8 cellular contexts compared by ENCODE assay signal in genomic region chr17:8185580-8186445, GRCh38. TPM values are rescaled to one million over a fixed set of nuclear protein-coding genes. Genes with fewer than 3 reads are reported as not detected.
DNase-seq lines count a peak whose midpoint lies in the region; ATAC-seq and TF ChIP-seq lines count a peak whose summit lies in the region.

No MANE protein-coding gene starts in this region.

- under 1% methylated on average over 34 of the region's 44 CpGs for WGBS in esophagus muscularis mucosa

- H3K4me3 ChIP-seq in OCI-LY3 (ENCODE audit: low read length) (peak overlapping the region; percentile 89), esophagus muscularis mucosa (peak overlapping the region; percentile 70 to 90 (median 87)), muscle layer of colon (ENCODE audit: low read depth in 1 of 2, low read length in 2 of 2) (peak overlapping the region; percentile 90 to 94)

- peak overlapping the region; percentile 92 for H3K4me2 ChIP-seq in OCI-LY3 (ENCODE audit: low read length)

- no peaks in the 10 kb centered on the region for H3K9me3 ChIP-seq in OCI-LY3 (ENCODE audit: insufficient read depth, low read length)
- no peaks in the 10 kb centered on the region for H3K9me3 ChIP-seq in esophagus muscularis mucosa
- H3K9me3 ChIP-seq in muscle layer of colon (ENCODE audit: low read length): no peaks in the 10 kb centered on the region

- H3K36me3 ChIP-seq in OCI-LY3 (replicated peaks; ENCODE audit: low read depth, low read length) (no peaks in the 10 kb centered on the region), esophagus muscularis mucosa (no peaks in the 10 kb centered on the region), muscle layer of colon (ENCODE audit: insufficient read depth, low read length) (no peaks in the 10 kb centered on the region)

- TF ChIP-seq POLR2A in esophagus muscularis mucosa (IDR thresholded peaks at IDR 0.05; ENCODE audit: low read depth): no peak

- H3K4me1 ChIP-seq in OCI-LY3 (ENCODE audit: low read length) (peaks cover 20% of the 10 kb centered on the region), esophagus muscularis mucosa (peaks cover 27 to 48% (median 37%) of the 10 kb centered on the region in 4 donors), muscle layer of colon (ENCODE audit: insufficient read depth, low read length) (peaks cover 26% of the 10 kb centered on the region)

- TF ChIP-seq CTCF in OCI-LY3 (IDR thresholded peaks at IDR 0.05; ENCODE audit: low read depth, low read length) (no peak), esophagus muscularis mucosa (IDR thresholded peaks at IDR 0.05) (no peak)

- peaks cover 11% of the 10 kb centered on the region for H4K20me1 ChIP-seq in OCI-LY3 (ENCODE audit: insufficient read depth, low read length)

- intact Hi-C loops in esophagus muscularis mucosa (cut with DNase I): loop anchor here (2.0 kb wide), 1 partner anchor 65 kb away; no protein-coding TSS in a partner anchor

- TF ChIP-seq EP300 in esophagus muscularis mucosa (IDR thresholded peaks at IDR 0.05): no peak

- peak overlapping the region; percentile 93 for H3K27ac ChIP-seq in OCI-LY3 (ENCODE audit: low read length)
- H3K27ac ChIP-seq in esophagus muscularis mucosa (replicated peaks in 1 of 4): peak overlapping the region; percentile 93 to 99 (median 96)
- H3K27ac ChIP-seq in muscle layer of colon (ENCODE audit: low read depth, low read length): peak overlapping the region; percentile 89

- peaks cover 7% of the 10 kb centered on the region; the same call in 1 of the 2 replicates for H3K79me2 ChIP-seq in OCI-LY3 (ENCODE audit: low read length)

- ATAC-seq in HG03097 (IDR thresholded peaks at IDR 0.05; ENCODE audit: low FRiP score, unreplicated experiment): peak; percentile 26

- H3K27me3 ChIP-seq in OCI-LY3 (ENCODE audit: low read depth, low read length) (no peaks in the 10 kb centered on the region), esophagus muscularis mucosa (no peaks in the 10 kb centered on the region), muscle layer of colon (ENCODE audit: control insufficient read depth in 1 of 2, insufficient read depth in 2 of 2, low read length in 2 of 2) (no peaks in the 10 kb centered on the region)

- H2AFZ ChIP-seq in OCI-LY3 (ENCODE audit: low read depth, low read length): peak overlapping the region; percentile 82

- peak; percentile 75 for DNase-seq in Caki2 (ENCODE audit: low read depth)
- DNase-seq in activated T-cell treated with anti-CD3 and anti-CD28 coated beads for 4 hours: peak; percentile 95
- DNase-seq in esophagus muscularis mucosa (ENCODE audit: extremely low spot score): peak; percentile 99
- peak; percentile 99 for DNase-seq in stimulated activated CD8-positive, alpha-beta memory T cell treated with anti-CD3 and anti-CD28 coated beads, Interleukin-4, amount 100 ng/mL, for 48 hours
- DNase-seq in HuH-7 (ENCODE audit: low spot score): no peak

- H3K9ac ChIP-seq in OCI-LY3 (ENCODE audit: low read length) (peak overlapping the region; percentile 80), muscle layer of colon (ENCODE audit: low read length) (peak overlapping the region; percentile 63)

- in situ Hi-C loops in Caki2 (cut with HindIII; ENCODE audit: low pct_unique_long_range_greater_than_20kb, low sequenced_read_pairs): no loop called here

RNA-seq across cellular contexts. Expression of gene BORCS6, which starts 4.2 kb away (rescaled TPM):
- total RNA-seq in Caki2 (2014; rRNA removed; shearing (Covaris generic); ENCODE audit: low replicate concordance): 7.0 and 8.7 TPM in 2 replicates
- total RNA-seq in esophagus muscularis mucosa: 10 to 100 TPM in 3 of 4 donors, 1 to 10 TPM in 1; 8.6 to 22.4 (median 13.9) TPM

RNA-seq across cellular contexts. Expression of gene TMEM107, which starts 9.6 kb away (rescaled TPM):
- 47.8 and 62.4 TPM in 2 replicates for total RNA-seq in Caki2 (2014; rRNA removed; shearing (Covaris generic); ENCODE audit: low replicate concordance)
- total RNA-seq in esophagus muscularis mucosa: 10 to 100 TPM; 10.4 to 17.8 (median 13.6) TPM

RNA-seq across cellular contexts. Expression of gene VAMP2, which starts 23.1 kb away (rescaled TPM):
- 0.09 TPM in 1 of 2 replicates, not detected in the other for total RNA-seq in Caki2 (2014; rRNA removed; shearing (Covaris generic); ENCODE audit: low replicate concordance)
- 10 to 100 TPM; 23.7 to 36.4 (median 33.0) TPM for total RNA-seq in esophagus muscularis mucosa

RNA-seq across cellular contexts. Expression of gene AURKB, which starts 24.6 kb away (rescaled TPM):
- 67.6 and 78.3 TPM in 2 replicates for total RNA-seq in Caki2 (2014; rRNA removed; shearing (Covaris generic); ENCODE audit: low replicate concordance)
- total RNA-seq in esophagus muscularis mucosa: 1 to 10 TPM in 1 of 4 donors, not detected in 3; 1.5 TPM

RNA-seq across cellular contexts. Expression of gene PER1, which starts 33.6 kb away (rescaled TPM):
- 3.2 and 5.6 TPM in 2 replicates for total RNA-seq in Caki2 (2014; rRNA removed; shearing (Covaris generic); ENCODE audit: low replicate concordance)
- total RNA-seq in esophagus muscularis mucosa: 100 to 1,000 TPM; 127 to 263 (median 168) TPM

Comparison
In these comparisons a context has a peak if more than half of its experiments do, and no peak if none do; other contexts are left out.
1. RNA of gene VAMP2, which starts 23.1 kb away (total RNA-seq): 23.7 to 36.4 TPM in esophagus muscularis mucosa; 0.09 TPM in Caki2; every median in the first group is over 10 times any median in the second.
2. Peak in every context shown above with its lines, with median percentiles within 50 percentile points of each other: H3K27ac ChIP-seq and H3K4me3 ChIP-seq.